Comparison of ENCODE assay signal across 20 cellular contexts in the genomic region with DNA sequence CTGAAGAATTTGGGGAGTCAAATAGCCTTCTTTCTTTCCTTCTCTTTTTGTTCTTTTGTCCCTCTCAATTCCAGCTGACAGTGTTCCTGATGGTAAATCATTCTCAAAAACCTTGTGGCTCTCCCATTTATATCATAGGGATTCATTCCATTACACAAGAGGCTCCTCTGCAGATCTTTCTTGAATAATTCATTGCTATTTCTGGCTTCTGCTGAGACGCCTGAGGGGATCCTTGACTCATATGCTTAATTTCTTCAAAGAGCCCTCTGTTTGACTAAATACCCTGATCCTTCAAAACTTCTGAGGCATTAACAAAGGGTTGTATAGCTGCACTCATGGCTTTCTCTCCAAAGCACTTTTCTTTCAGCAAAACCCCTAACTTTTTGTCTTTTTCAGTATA.
A peak's percentile ranks its signal among the peaks of the same experiment; 100 is the strongest.
DNase-seq lines count a peak whose midpoint lies in the region; ATAC-seq and TF ChIP-seq lines count a peak whose summit lies in the region.
"Had no signal": no experiment of that assay in that cellular context is flagged by ENCODE, and none has a peak within 500 bp of the region (broad histone marks: within the 10 kb centered on the region; RNA-seq: fewer than 3 reads in every experiment).

No MANE protein-coding gene starts in this region.

- DNase-seq in MCF 10A (ENCODE audit: unreplicated experiment) = peak; percentile 2
- no peak for DNase-seq in breast epithelium (ENCODE audit: low spot score in 2 of 2)
- DNase-seq in SK-N-MC (ENCODE audit: low read depth, low spot score) = peak; percentile 6
- peak in 1 of 2 donors; percentile 40 for DNase-seq in foreskin keratinocyte
- no peak for DNase-seq in activated naive CD4-positive, alpha-beta T cell treated with anti-CD3 and anti-CD28 coated beads for 36 hours
- no peak for DNase-seq in retina
- DNase-seq: CD4-positive, alpha-beta memory T cell; DMS 273 treated with DMSO at 0.1 percent for 48 hours; DMS53; DND-41; EL; GM23248; HCEC 1CT; IMR-90 had no signal

- H3K9me3 ChIP-seq in breast epithelium (peaks cover 12 to 18% of the 10 kb centered on the region in 2 donors), SK-N-MC (ENCODE audit: low read depth, low read length) (peaks cover 3% of the 10 kb centered on the region; the same call in 1 of the 2 replicates)

- peaks cover 16% of the 10 kb centered on the region for H3K9me3 Mint-ChIP-seq in MCF 10A (ENCODE audit: unreplicated experiment)
- H3K9me3 Mint-ChIP-seq in activated naive CD4-positive, alpha-beta T cell treated with anti-CD3 and anti-CD28 coated beads for 36 hours = peaks cover 13% of the 10 kb centered on the region

- POLR2A ChIA-PET in MCF 10A (lab: Yijun Ruan, JAX) = interaction anchor here (0.7 kb wide), 1 partner anchor 113 kb away, joined by 4 read pairs; no protein-coding TSS in a partner anchor

- H3K27ac Mint-ChIP-seq in MCF 10A (ENCODE audit: low read depth, unreplicated experiment) = no peak overlapping the region
- no peak overlapping the region for H3K27ac Mint-ChIP-seq in activated naive CD4-positive, alpha-beta T cell treated with anti-CD3 and anti-CD28 coated beads for 36 hours
- H3K27ac Mint-ChIP-seq: CD14-positive monocyte had no signal

- no peak for TF ChIP-seq POLR2A in breast epithelium (IDR thresholded peaks at IDR 0.05)

- H3K36me3 ChIP-seq in breast epithelium = no peaks in the 10 kb centered on the region
- peaks cover 4% of the 10 kb centered on the region; the same call in 1 of the 2 replicates for H3K36me3 ChIP-seq in SK-N-MC (ENCODE audit: insufficient read depth, low read length)

- H3K4me1 ChIP-seq in breast epithelium (no peaks in the 10 kb centered on the region), foreskin keratinocyte (no peaks in the 10 kb centered on the region)
- H3K4me1 ChIP-seq: A549, BLaER1 had no signal

- H3K27me3 Mint-ChIP-seq in MCF 10A (ENCODE audit: insufficient read depth, unreplicated experiment) = no peaks in the 10 kb centered on the region
- H3K27me3 Mint-ChIP-seq in activated naive CD4-positive, alpha-beta T cell treated with anti-CD3 and anti-CD28 coated beads for 36 hours (ENCODE audit: low read depth) = no peaks in the 10 kb centered on the region
- H3K27me3 Mint-ChIP-seq: CD4-positive, alpha-beta memory T cell had no signal

- H3K9ac ChIP-seq in SK-N-MC (ENCODE audit: insufficient read length) = no peak overlapping the region
- H3K9ac ChIP-seq: BLaER1, GM23248 had no signal

- CTCF ChIA-PET in MCF 10A (lab: Yijun Ruan, JAX) = no interaction called here
- CTCF ChIA-PET in activated naive CD4-positive, alpha-beta T cell treated with anti-CD3 and anti-CD28 coated beads for 36 hours (lab: Charles Lee) = no interaction called here

- H3K4me3 ChIP-seq in breast epithelium = no peak overlapping the region
- no peak overlapping the region for H3K4me3 ChIP-seq in SK-N-MC
- H3K4me3 ChIP-seq: A549, BLaER1, GM23248 had no signal

- no peak overlapping the region for H3K27ac ChIP-seq in breast epithelium
- H3K27ac ChIP-seq in SK-N-MC = no peak overlapping the region
- H3K27ac ChIP-seq in foreskin keratinocyte = no peak overlapping the region
- H3K27ac ChIP-seq: 22Rv1, A549, BLaER1, GM23248 had no signal

- BruUV-seq in MCF 10A (replicated peaks; lab: Mats Ljungman, UMichigan) = no TSS peak

- TF ChIP-seq CTCF in MCF 10A (IDR thresholded peaks at IDR 0.05; ENCODE audit: unreplicated experiment) (no peak), breast epithelium (IDR thresholded peaks at IDR 0.05) (no peak), foreskin keratinocyte (conservative IDR thresholded peaks at IDR 0.05) (no peak)

- no peaks in the 10 kb centered on the region for H3K27me3 ChIP-seq in breast epithelium
- H3K27me3 ChIP-seq in foreskin keratinocyte = no peaks in the 10 kb centered on the region
- H3K27me3 ChIP-seq: BLaER1 had no signal

- ATAC-seq in foreskin keratinocyte (peak; percentile 52), HG03378 (IDR thresholded peaks at IDR 0.05; ENCODE audit: unreplicated experiment) (no peak), HG03432 (IDR thresholded peaks at IDR 0.05; ENCODE audit: unreplicated experiment) (no peak)
- ATAC-seq: A549 had no signal

- H3K4me3 Mint-ChIP-seq in MCF 10A (ENCODE audit: unreplicated experiment) = no peak overlapping the region
- no peak overlapping the region for H3K4me3 Mint-ChIP-seq in activated naive CD4-positive, alpha-beta T cell treated with anti-CD3 and anti-CD28 coated beads for 36 hours
- H3K4me3 Mint-ChIP-seq: CD14-positive monocyte; CD4-positive, alpha-beta memory T cell had no signal

- peaks cover 22% of the 10 kb centered on the region for H3K36me3 Mint-ChIP-seq in MCF 10A (ENCODE audit: insufficient read depth, unreplicated experiment)
- H3K36me3 Mint-ChIP-seq in activated naive CD4-positive, alpha-beta T cell treated with anti-CD3 and anti-CD28 coated beads for 36 hours (ENCODE audit: low read depth) = peaks cover 41% of the 10 kb centered on the region

- intact Hi-C loops in MCF 10A (cut with micrococcal nuclease) (no loop called here), breast epithelium (cut with DNase I; ENCODE audit: low total_unique reads) (no loop called here)
- intact Hi-C loops in activated naive CD4-positive, alpha-beta T cell treated with anti-CD3 and anti-CD28 coated beads for 36 hours (cut with micrococcal nuclease) = no loop called here

- no peaks in the 10 kb centered on the region for H3K4me1 Mint-ChIP-seq in MCF 10A (ENCODE audit: insufficient read depth, unreplicated experiment)
- H3K4me1 Mint-ChIP-seq in activated naive CD4-positive, alpha-beta T cell treated with anti-CD3 and anti-CD28 coated beads for 36 hours (ENCODE audit: low read depth) = no peaks in the 10 kb centered on the region
- H3K4me1 Mint-ChIP-seq: CD14-positive monocyte had no signal

Comparison
In these comparisons a context has a peak if more than half of its experiments do, and no peak if none do; other contexts are left out.
1. DNase-seq: peak in MCF 10A (single experiment) and SK-N-MC (single experiment); none in breast epithelium (0 of 2), activated naive CD4-positive, alpha-beta T cell treated with anti-CD3 and anti-CD28 coated beads for 36 hours (single experiment) and retina (single experiment).